In genomic region chr4:15703439-15703838, GRCh38 we compare ENCODE assay signal across 11 cellular contexts. TPM values are rescaled to one million over a fixed set of nuclear protein-coding genes. Genes with fewer than 3 reads are reported as not detected.
DNase-seq lines count a peak whose midpoint lies in the region; TF ChIP-seq lines count a peak whose summit lies in the region.
"Had no signal": no experiment of that assay in that cellular context is flagged by ENCODE, and none has a peak within 500 bp of the region (broad histone marks: within the 10 kb centered on the region; RNA-seq: fewer than 3 reads in every experiment).

No MANE protein-coding gene starts in this region.

- TF ChIP-seq CTCF in AG10803 (conservative IDR thresholded peaks at IDR 0.05; ENCODE audit: low read length) (no peak), ovary (IDR thresholded peaks at IDR 0.05) (no peak)

- no peak for TF ChIP-seq EP300 in ovary (IDR thresholded peaks at IDR 0.05)

- H3K27ac ChIP-seq in SJSA1 = no peak overlapping the region
- no peak overlapping the region for H3K27ac ChIP-seq in esophagus (ENCODE audit: low read depth in 2 of 2, low read length in 1 of 2)
- H3K27ac ChIP-seq in ovary = peak overlapping the region in 1 of 2 donors; percentile 7
- H3K27ac ChIP-seq: pancreas had no signal

- 77 to 84% methylated on average over 11 of the region's 11 CpGs for whole genome bisulfite sequencing in esophagus, 2 donors
- WGBS in ovary, 3 donors = 75 to 85% (median 82%) methylated on average over 11 of the region's 11 CpGs

- TF ChIP-seq POLR2A in ovary (IDR thresholded peaks at IDR 0.05) = no peak

- H3K4me3 ChIP-seq in AG10803 (ENCODE audit: low read length) = peak overlapping the region; percentile 65
- peak overlapping the region; percentile 41 for H3K4me3 ChIP-seq in SJSA1
- peak overlapping the region; percentile 34 to 42 for H3K4me3 ChIP-seq in esophagus (ENCODE audit: low read depth in 1 of 2, low read length in 2 of 2)
- peak overlapping the region; percentile 53 for H3K4me3 ChIP-seq in ovary

- DNase-seq in AG10803 (ENCODE audit: low read depth) (no peak), SJSA1 (ENCODE audit: low read depth in 1 of 2, low spot score in 2 of 2) (no peak), ovary (no peak), cerebellum (ENCODE audit: low spot score) (no peak), GM03348 (ENCODE audit: low spot score) (no peak), NCI-H526 treated with DMSO at 0.1 percent for 48 hours (lab: John Stamatoyannopoulos, UW) (no peak), OCI-M2 (lab: John Stamatoyannopoulos, UW; ENCODE audit: unreplicated experiment) (no peak)
- DNase-seq: DMS79, NCI-H187 treated with DMSO at 0.1 percent for 48 hours had no signal

- H3K9me3 ChIP-seq in SJSA1 (replicated peaks) (no peaks in the 10 kb centered on the region), esophagus (ENCODE audit: control insufficient read depth in 2 of 2, insufficient read depth in 1 of 2, low read depth in 1 of 2, low read length in 1 of 2) (no peaks in the 10 kb centered on the region), ovary (no peaks in the 10 kb centered on the region)
- H3K9me3 ChIP-seq: pancreas had no signal

- intact Hi-C loops in ovary (cut with DNase I) = no loop called here

- H3K36me3 ChIP-seq in SJSA1 (no peaks in the 10 kb centered on the region), esophagus (ENCODE audit: control insufficient read depth in 2 of 2, insufficient read depth in 2 of 2, low read length in 1 of 2) (no peaks in the 10 kb centered on the region), ovary (no peaks in the 10 kb centered on the region)
- H3K36me3 ChIP-seq: pancreas had no signal

- no peaks in the 10 kb centered on the region for H3K27me3 ChIP-seq in SJSA1 (replicated peaks)
- H3K27me3 ChIP-seq in esophagus (ENCODE audit: control insufficient read depth in 1 of 2, insufficient read depth in 2 of 2, low read length in 2 of 2) = no peaks in the 10 kb centered on the region
- H3K27me3 ChIP-seq in ovary = no peaks in the 10 kb centered on the region
- H3K27me3 ChIP-seq: pancreas had no signal

- H3K4me1 ChIP-seq in SJSA1 (replicated peaks) (no peaks in the 10 kb centered on the region), esophagus (ENCODE audit: control insufficient read depth in 2 of 2, insufficient read depth in 2 of 2, low read length in 1 of 2) (peaks cover 0 to 5% of the 10 kb centered on the region in 2 donors), ovary (ENCODE audit: insufficient read depth) (peaks cover 3% of the 10 kb centered on the region)
- H3K4me1 ChIP-seq: pancreas had no signal

RNA-seq across cellular contexts. Expression of gene BST1, which starts 0.6 kb away (rescaled TPM):
- total RNA-seq in SJSA1 (2014; rRNA removed; shearing (Covaris generic)) = 14.2 and 19.3 TPM in 2 replicates
- 1 to 10 TPM in 1 of 2 donors, under 1 TPM in 1; 0.96 to 1.5 TPM for polyA plus RNA-seq in esophagus
- total RNA-seq in ovary = 1 to 10 TPM; 5.6 to 9.8 (median 6.8) TPM
- polyA plus RNA-seq in ovary = 10 to 100 TPM; 10.9 to 18.5 TPM
- 1.2 TPM for total RNA-seq in cerebellum

RNA-seq across cellular contexts. Expression of gene FAM200B, which starts 21.8 kb away (rescaled TPM):
- 45.3 and 52.8 TPM in 2 replicates for total RNA-seq in SJSA1 (2014; rRNA removed; shearing (Covaris generic))
- 10 to 100 TPM; 25.7 to 42.6 TPM for polyA plus RNA-seq in esophagus
- 10 to 100 TPM; 40.7 to 60.0 (median 50.3) TPM for total RNA-seq in ovary
- 10 to 100 TPM; 67.1 to 69.2 TPM for polyA plus RNA-seq in ovary
- total RNA-seq in cerebellum = 45.4 TPM

RNA-seq across cellular contexts. Expression of gene FBXL5, which starts 48.3 kb away (rescaled TPM):
- 32.2 and 44.7 TPM in 2 replicates for total RNA-seq in SJSA1 (2014; rRNA removed; shearing (Covaris generic))
- 10 to 100 TPM; 37.5 to 39.9 TPM for polyA plus RNA-seq in esophagus
- 100 to 1,000 TPM in 1 of 7 donors, 10 to 100 TPM in 6; 68.7 to 103 (median 90.4) TPM for total RNA-seq in ovary
- polyA plus RNA-seq in ovary = 100 to 1,000 TPM in 1 of 2 donors, 10 to 100 TPM in 1; 68.8 to 104 TPM
- total RNA-seq in cerebellum = 140 TPM
